Comparison of ENCODE assay signal across 20 cellular contexts in the genomic region with DNA sequence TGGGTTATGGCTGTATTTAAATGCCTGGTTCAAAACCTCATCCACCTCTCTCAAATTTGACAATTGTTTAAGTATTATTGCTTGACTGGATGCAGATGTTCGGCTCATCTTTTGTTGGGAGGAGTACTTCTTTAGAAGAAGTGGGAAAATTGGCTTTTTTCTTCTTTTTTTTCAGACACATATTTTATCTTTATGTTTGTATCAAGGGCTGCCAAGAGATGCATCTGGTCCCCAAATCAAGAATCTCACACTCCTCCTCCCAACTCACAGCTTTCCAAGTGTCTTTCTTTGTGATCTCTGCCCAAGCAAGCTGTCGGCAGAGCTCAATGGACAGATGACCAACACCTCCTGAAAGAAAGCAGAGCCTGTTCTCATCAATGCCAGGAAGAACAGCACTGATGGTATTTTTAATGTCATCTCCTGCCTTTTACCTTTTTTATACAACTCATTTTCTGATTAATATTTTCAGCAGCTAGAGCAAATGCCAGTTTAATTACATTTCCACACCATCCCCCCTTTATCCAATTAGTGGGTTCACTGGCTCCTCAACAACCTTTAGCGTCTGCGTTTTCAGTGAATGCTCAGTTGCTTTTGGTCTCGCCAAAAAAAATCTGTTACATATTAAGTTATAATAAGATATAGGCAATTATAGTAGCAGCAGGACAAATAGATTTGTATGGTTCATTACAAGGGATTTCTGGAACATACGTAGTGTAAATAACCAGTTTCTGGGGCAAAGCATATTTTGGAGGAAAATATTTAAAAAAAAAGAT.
"Had no signal": no experiment of that assay in that cellular context is flagged by ENCODE, and none has a peak within 500 bp of the region (broad histone marks: within the 10 kb centered on the region; RNA-seq: fewer than 3 reads in every experiment).

No MANE protein-coding gene starts in this region.

- ATAC-seq: activated CD4-positive, CD25-positive, alpha-beta regulatory T cell treated with anti-CD3 and anti-CD28 coated beads, Interleukin-2, amount 50 U/mL, for 24 hours; activated CD8-positive, alpha-beta T cell treated with anti-CD3 and anti-CD28 coated beads for 36 hours; activated T-cell treated with anti-CD3 and anti-CD28 coated beads, Interleukin-2, amount 50 U/mL, for 72 hours had no signal

- H3K9ac ChIP-seq: KMS-11 had no signal

- H3K36me3 ChIP-seq: brain microvascular endothelial cell, cardiac muscle cell had no signal

- H3K4me3 ChIP-seq: cardiac muscle cell had no signal

- H3K27ac ChIP-seq: brain microvascular endothelial cell, cardiac muscle cell, KMS-11 had no signal

- H3K4me2 ChIP-seq: KMS-11 had no signal

- H3K27me3 ChIP-seq: brain microvascular endothelial cell, cardiac muscle cell had no signal

- DNase-seq: activated CD4-positive, alpha-beta T cell treated with anti-CD3 and anti-CD28 coated beads for 4 hours; activated CD8-positive, alpha-beta memory T cell treated with anti-CD3 and anti-CD28 coated beads, Interleukin-2, amount 50 U/mL, for 4 hours; activated CD8-positive, alpha-beta T cell treated with anti-CD3 and anti-CD28 coated beads for 36 hours; activated gamma-delta T cell treated with Interleukin-2 at 50 U/mL for 16 hours; activated naive CD4-positive, alpha-beta T cell treated with anti-CD3 and anti-CD28 coated beads, Interleukin-2, amount 10 ng/mL, durations not matched to agents 7 days and 5 days; activated naive CD8-positive, alpha-beta T cell treated with anti-CD3 and anti-CD28 coated beads for 36 hours; activated T-cell treated with anti-CD3 and anti-CD28 coated beads, Interleukin-2, amount 50 U/mL, for 72 hours; brain microvascular endothelial cell; NCI-H1092; NCI-H1417; NCI-H1930; NCI-H2171; NCI-H2227 treated with DMSO at 0.1 percent for 48 hours; NCI-H446 treated with DMSO at 0.1 percent for 48 hours; NCI-H524 treated with DMSO at 0.1 percent for 48 hours; NCI-H748 treated with DMSO at 0.1 percent for 48 hours; SIG-M5 had no signal
